ENCODE assay signal across 6 cellular contexts in genomic region chr16:23508589-23509440, GRCh38. TPM values are rescaled to one million over a fixed set of nuclear protein-coding genes. Genes with fewer than 3 reads are reported as not detected.
A peak's percentile ranks its signal among the peaks of the same experiment; 100 is the strongest.
DNase-seq lines count a peak whose midpoint lies in the region; ATAC-seq and TF ChIP-seq lines count a peak whose summit lies in the region.

No MANE protein-coding gene starts in this region.

- H3K4me3 ChIP-seq in OCI-LY3 (ENCODE audit: low read length) = peak overlapping the region; percentile 100
- H3K4me3 ChIP-seq in fibroblast of the aortic adventitia (ENCODE audit: low read depth, low read length) = peak overlapping the region; percentile 86

- H3K9me3 ChIP-seq in CD4-positive, alpha-beta T cell (ENCODE audit: control insufficient read depth, low read length) = no peaks in the 10 kb centered on the region
- no peaks in the 10 kb centered on the region for H3K9me3 ChIP-seq in OCI-LY3 (ENCODE audit: insufficient read depth, low read length)

- no peak for ATAC-seq in CD4-positive, alpha-beta T cell (ENCODE audit: poor library complexity)

- H3K9me3 Mint-ChIP-seq in CD4-positive, alpha-beta T cell = no peaks in the 10 kb centered on the region

- no peak overlapping the region for H3K27ac ChIP-seq in CD4-positive, alpha-beta T cell (ENCODE audit: low read depth, low read length)
- H3K27ac ChIP-seq in OCI-LY3 (ENCODE audit: low read length) = peak overlapping the region; percentile 46

- H4K20me1 ChIP-seq in OCI-LY3 (ENCODE audit: insufficient read depth, low read length) = peaks cover 56% of the 10 kb centered on the region

- POLR2A ChIA-PET in CD4-positive, alpha-beta T cell (lab: Charles Lee) = no interaction called here

- intact Hi-C loops in CD4-positive, alpha-beta T cell (cut with DNase I, micrococcal nuclease) = loop anchor here (5.0 to 10.0 kb wide), 2 partner anchors 54 to 57 kb away; partner anchors contain the start of gene COG7 (in 2 of the 2)

- H3K4me1 Mint-ChIP-seq in CD4-positive, alpha-beta T cell (ENCODE audit: low read depth) = peaks cover 58% of the 10 kb centered on the region

- DNase-seq in CD4-positive, alpha-beta T cell = no peak
- peak; percentile 38 for DNase-seq in fibroblast of the aortic adventitia (ENCODE audit: low read depth)
- DNase-seq in superior temporal gyrus (ENCODE audit: extremely low spot score) = peak; percentile 35
- no peak for DNase-seq in AG08395 (ENCODE audit: low spot score)
- DNase-seq in NCI-H2029 (lab: John Stamatoyannopoulos, UW) = no peak

- H3K4me2 ChIP-seq in OCI-LY3 (ENCODE audit: low read length) = peak overlapping the region; percentile 99

- H3K36me3 Mint-ChIP-seq in CD4-positive, alpha-beta T cell (ENCODE audit: low read depth) = peaks cover 5% of the 10 kb centered on the region

- peak overlapping the region; percentile 84 for H3K27ac Mint-ChIP-seq in CD4-positive, alpha-beta T cell

- H3K79me2 ChIP-seq in OCI-LY3 (ENCODE audit: low read length) = peaks cover 65% of the 10 kb centered on the region

- H3K4me3 Mint-ChIP-seq in CD4-positive, alpha-beta T cell = peak overlapping the region; percentile 99

- no peaks in the 10 kb centered on the region for H3K27me3 Mint-ChIP-seq in CD4-positive, alpha-beta T cell

- H3K9ac ChIP-seq in OCI-LY3 (ENCODE audit: low read length) = peak overlapping the region; percentile 90

- TF ChIP-seq CTCF in CD4-positive, alpha-beta T cell (IDR thresholded peaks at IDR 0.05) = no peak
- TF ChIP-seq CTCF in OCI-LY3 (IDR thresholded peaks at IDR 0.05; ENCODE audit: low read depth, low read length) = no peak
- TF ChIP-seq CTCF in fibroblast of the aortic adventitia (IDR thresholded peaks at IDR 0.05; ENCODE audit: insufficient read depth, low read length) = no peak

- no peak overlapping the region for H2AFZ ChIP-seq in OCI-LY3 (ENCODE audit: low read depth, low read length)

- CTCF ChIA-PET in CD4-positive, alpha-beta T cell (lab: Charles Lee) = interaction anchor here (1.1 to 2.0 kb wide), 2 partner anchors 75 to 88 kb away, joined by 3 to 5 read pairs; no protein-coding TSS in a partner anchor

- H3K36me3 ChIP-seq in OCI-LY3 (replicated peaks; ENCODE audit: low read depth, low read length) = peaks cover 27% of the 10 kb centered on the region

- peaks cover 52% of the 10 kb centered on the region for H3K4me1 ChIP-seq in OCI-LY3 (ENCODE audit: low read length)

- H3K27me3 ChIP-seq in CD4-positive, alpha-beta T cell (ENCODE audit: control insufficient read depth, insufficient read depth, low read length) = no peaks in the 10 kb centered on the region
- no peaks in the 10 kb centered on the region for H3K27me3 ChIP-seq in OCI-LY3 (ENCODE audit: low read depth, low read length)

RNA-seq across cellular contexts. Expression of gene GGA2, which starts 1.5 kb away (rescaled TPM):
- 10 to 100 TPM; 96.5 to 96.9 TPM for total RNA-seq in CD4-positive, alpha-beta T cell
- total RNA-seq in fibroblast of the aortic adventitia (ENCODE audit: low replicate concordance) = 11.5 and 38.7 TPM in 2 replicates

RNA-seq across cellular contexts. Expression of gene EARS2, which starts 48.3 kb away (rescaled TPM):
- total RNA-seq in CD4-positive, alpha-beta T cell = 1 to 10 TPM; 7.9 to 8.0 TPM
- 22.6 and 23.1 TPM in 2 replicates for total RNA-seq in fibroblast of the aortic adventitia (ENCODE audit: low replicate concordance)

RNA-seq across cellular contexts. Expression of gene UBFD1, which starts 48.7 kb away (rescaled TPM):
- 10 to 100 TPM; 53.7 to 59.5 TPM for total RNA-seq in CD4-positive, alpha-beta T cell
- total RNA-seq in fibroblast of the aortic adventitia (ENCODE audit: low replicate concordance) = 74.6 and 89.1 TPM in 2 replicates

RNA-seq across cellular contexts. Expression of gene COG7, which starts 55.8 kb away (rescaled TPM):
- 10 to 100 TPM; 12.6 to 13.6 TPM for total RNA-seq in CD4-positive, alpha-beta T cell
- 10.2 and 18.9 TPM in 2 replicates for total RNA-seq in fibroblast of the aortic adventitia (ENCODE audit: low replicate concordance)

Comparison
In these comparisons a context has a peak if more than half of its experiments do, and no peak if none do; other contexts are left out.
1. DNase-seq: peak in fibroblast of the aortic adventitia (single experiment) and superior temporal gyrus (single experiment); none in CD4-positive, alpha-beta T cell (0 of 10), AG08395 (single experiment) and NCI-H2029 (single experiment).